1 cellular context compared by ENCODE assay signal in genomic region chr7:117014673-117015133, GRCh38.
TF ChIP-seq lines count a peak whose summit lies in the region.

No MANE protein-coding gene starts in this region.

TF ChIP-seq in K562, 482 proteins besides CTCF, POLR2A, EP300 and RAD21 (continued from another document and continues in another):
- TF ChIP-seq ZNF584 (CRISPR knock-in tag; IDR thresholded peaks at IDR 0.05; ENCODE audit: low read depth) (0 out of 2 replicates have a peak, but pooled peaks have one; percentile 1), BHLHE40 (IDR thresholded peaks at IDR 0.05; ENCODE audit: low read length) (peak; percentile 88), KLF16 (IDR thresholded peaks at IDR 0.05) (peak; percentile 59), ELK3 (CRISPR knock-in tag; IDR thresholded peaks at IDR 0.05) (no peak), TRIM28 (IDR thresholded peaks at IDR 0.05) (0 out of 2 replicates have a peak, but pooled peaks have one; percentile 13), HES1 (IDR thresholded peaks at IDR 0.05; ENCODE audit: low read depth) (peak; percentile 60; the same call in 1 of the 2 replicates), ARNT (IDR thresholded peaks at IDR 0.05) (peak; percentile 55 to 87; a peak in 3 of 4 replicates), KLF13 (tag; IDR thresholded peaks at IDR 0.05; ENCODE audit: borderline replicate concordance, low read depth) (peak; percentile 44; the same call in 1 of the 2 replicates), ZNF274 (IDR thresholded peaks at IDR 0.05; ENCODE audit: borderline replicate concordance, low read depth, low read length) (no peak), ZMIZ1 (IDR thresholded peaks at IDR 0.05; ENCODE audit: low read depth in 2 of 2, low read length in 2 of 2) (peak in 1 of 2 experiments; percentile 71; a peak in 2 of 4 replicates), SOX6 (IDR thresholded peaks at IDR 0.05) (peak; percentile 64; the same call in 1 of the 2 replicates), ZNF24 (IDR thresholded peaks at IDR 0.05) (0 out of 2 replicates have a peak, but pooled peaks have one; percentile 37), MIER1 (IDR thresholded peaks at IDR 0.05; ENCODE audit: low read depth) (0 out of 2 replicates have a peak, but pooled peaks have one; percentile 14), ZBTB49 (CRISPR knock-in tag; IDR thresholded peaks at IDR 0.05; ENCODE audit: borderline replicate concordance) (no peak), NONO (IDR thresholded peaks at IDR 0.05; ENCODE audit: low read depth in 2 of 2, low read length in 1 of 2) (peak in 1 of 2 experiments; percentile 46; a peak in 1 of 4 replicates), EP400 (IDR thresholded peaks at IDR 0.05) (peak; percentile 89), MAX (CRISPR knock-in tag; IDR thresholded peaks at IDR 0.05) (peak; percentile 48; the same call in 1 of the 2 replicates), SIN3A (IDR thresholded peaks at IDR 0.05; ENCODE audit: borderline replicate concordance in 2 of 2, control insufficient read depth in 1 of 2, low read depth in 2 of 2, low read length in 2 of 2) (peak; percentile 64 to 92; a peak in 3 of 4 replicates), TEAD4 (IDR thresholded peaks at IDR 0.05; ENCODE audit: low read length) (peak; percentile 84), TEAD4 (CRISPR knock-in tag; IDR thresholded peaks at IDR 0.05; ENCODE audit: borderline replicate concordance) (no peak), FOSL1 (tag; conservative IDR thresholded peaks at IDR 0.05) (0 out of 2 replicates have a peak, but pooled peaks have one; percentile 36), IRF9 (tag; IDR thresholded peaks at IDR 0.05) (no peak), SMARCA4 (IDR thresholded peaks at IDR 0.05) (peak; percentile 90), FOXK2 (conservative IDR thresholded peaks at IDR 0.05 in 1 of 2, IDR thresholded peaks at IDR 0.05 in 1 of 2; ENCODE audit: low read depth in 2 of 2) (peak; percentile 36 to 51), RUNX1 (IDR thresholded peaks at IDR 0.05; ENCODE audit: low read depth) (no peak), NFE2 (IDR thresholded peaks at IDR 0.05; ENCODE audit: low read depth) (peak; percentile 37; the same call in 1 of the 2 replicates), SMARCC2 (IDR thresholded peaks at IDR 0.05; ENCODE audit: low read depth) (peak; percentile 81; the same call in 1 of the 2 replicates), NCOA1 (IDR thresholded peaks at IDR 0.05; ENCODE audit: low read depth) (peak; percentile 55; the same call in 1 of the 2 replicates), DMBX1 (CRISPR knock-in tag; IDR thresholded peaks at IDR 0.05; ENCODE audit: borderline replicate concordance) (peak; percentile 57; the same call in 1 of the 2 replicates), HOXB6 (CRISPR knock-in tag; IDR thresholded peaks at IDR 0.05; ENCODE audit: borderline replicate concordance) (no peak), KAT7 (CRISPR knock-in tag; IDR thresholded peaks at IDR 0.05; ENCODE audit: borderline replicate concordance) (0 out of 2 replicates have a peak, but pooled peaks have one; percentile 29), MTA2 (IDR thresholded peaks at IDR 0.05; ENCODE audit: low read depth) (peak; percentile 69), NFIX (CRISPR knock-in tag; IDR thresholded peaks at IDR 0.05; ENCODE audit: low read depth) (no peak), ADNP (tag; IDR thresholded peaks at IDR 0.05) (0 out of 2 replicates have a peak, but pooled peaks have one; percentile 7), HDAC2 (IDR thresholded peaks at IDR 0.05) (0 out of 2 replicates have a peak, but pooled peaks have one; percentile 15), MYNN (IDR thresholded peaks at IDR 0.05) (peak; percentile 85; the same call in 1 of the 2 replicates), MYNN (CRISPR knock-in tag; IDR thresholded peaks at IDR 0.05) (no peak), TCF3 (CRISPR knock-in tag; IDR thresholded peaks at IDR 0.05) (peak; percentile 72), ATF1 (CRISPR knock-in tag; IDR thresholded peaks at IDR 0.05) (no peak), ATF1 (tag; IDR thresholded peaks at IDR 0.05) (peak; percentile 30; the same call in 1 of the 2 replicates), STAT5A (IDR thresholded peaks at IDR 0.05; ENCODE audit: borderline replicate concordance, low read length) (peak; percentile 71; the same call in 1 of the 2 replicates), HDAC6 (IDR thresholded peaks at IDR 0.05; ENCODE audit: low read depth, low read length) (no peak), ZBED1 (IDR thresholded peaks at IDR 0.05) (peak; percentile 57; the same call in 1 of the 2 replicates), PHB (CRISPR knock-in tag; IDR thresholded peaks at IDR 0.05) (no peak), POLR2AphosphoS5 (IDR thresholded peaks at IDR 0.05; ENCODE audit: control insufficient read depth, insufficient read depth, low read depth, low read length) (peak; percentile 91), SMARCE1 (IDR thresholded peaks at IDR 0.05) (peak; percentile 73; the same call in 1 of the 2 replicates), TBL1XR1 (IDR thresholded peaks at IDR 0.05; ENCODE audit: low read length in 2 of 2) (peak in 1 of 2 experiments; percentile 78; a peak in 2 of 4 replicates)
- TF ChIP-seq, protein P1, sequence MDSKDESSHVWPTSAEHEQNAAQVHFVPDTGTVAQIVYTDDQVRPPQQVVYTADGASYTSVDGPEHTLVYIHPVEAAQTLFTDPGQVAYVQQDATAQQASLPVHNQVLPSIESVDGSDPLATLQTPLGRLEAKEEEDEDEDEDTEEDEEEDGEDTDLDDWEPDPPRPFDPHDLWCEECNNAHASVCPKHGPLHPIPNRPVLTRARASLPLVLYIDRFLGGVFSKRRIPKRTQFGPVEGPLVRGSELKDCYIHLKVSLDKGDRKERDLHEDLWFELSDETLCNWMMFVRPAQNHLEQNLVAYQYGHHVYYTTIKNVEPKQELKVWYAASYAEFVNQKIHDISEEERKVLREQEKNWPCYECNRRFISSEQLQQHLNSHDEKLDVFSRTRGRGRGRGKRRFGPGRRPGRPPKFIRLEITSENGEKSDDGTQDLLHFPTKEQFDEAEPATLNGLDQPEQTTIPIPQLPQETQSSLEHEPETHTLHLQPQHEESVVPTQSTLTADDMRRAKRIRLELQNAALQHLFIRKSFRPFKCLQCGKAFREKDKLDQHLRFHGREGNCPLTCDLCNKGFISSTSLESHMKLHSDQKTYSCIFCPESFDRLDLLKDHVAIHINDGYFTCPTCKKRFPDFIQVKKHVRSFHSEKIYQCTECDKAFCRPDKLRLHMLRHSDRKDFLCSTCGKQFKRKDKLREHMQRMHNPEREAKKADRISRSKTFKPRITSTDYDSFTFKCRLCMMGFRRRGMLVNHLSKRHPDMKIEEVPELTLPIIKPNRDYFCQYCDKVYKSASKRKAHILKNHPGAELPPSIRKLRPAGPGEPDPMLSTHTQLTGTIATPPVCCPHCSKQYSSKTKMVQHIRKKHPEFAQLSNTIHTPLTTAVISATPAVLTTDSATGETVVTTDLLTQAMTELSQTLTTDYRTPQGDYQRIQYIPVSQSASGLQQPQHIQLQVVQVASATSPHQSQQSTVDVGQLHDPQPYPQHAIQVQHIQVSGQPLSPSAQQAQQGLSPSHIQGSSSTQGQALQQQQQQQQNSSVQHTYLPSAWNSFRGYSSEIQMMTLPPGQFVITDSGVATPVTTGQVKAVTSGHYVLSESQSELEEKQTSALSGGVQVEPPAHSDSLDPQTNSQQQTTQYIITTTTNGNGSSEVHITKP (IDR thresholded peaks at IDR 0.05; ENCODE audit: partially characterized antibody): peak; percentile 55
- TF ChIP-seq, protein P2, sequence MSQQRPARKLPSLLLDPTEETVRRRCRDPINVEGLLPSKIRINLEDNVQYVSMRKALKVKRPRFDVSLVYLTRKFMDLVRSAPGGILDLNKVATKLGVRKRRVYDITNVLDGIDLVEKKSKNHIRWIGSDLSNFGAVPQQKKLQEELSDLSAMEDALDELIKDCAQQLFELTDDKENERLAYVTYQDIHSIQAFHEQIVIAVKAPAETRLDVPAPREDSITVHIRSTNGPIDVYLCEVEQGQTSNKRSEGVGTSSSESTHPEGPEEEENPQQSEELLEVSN (IDR thresholded peaks at IDR 0.05; ENCODE audit: borderline replicate concordance in 1 of 2, extremely low read depth in 1 of 2, insufficient read depth in 1 of 2, insufficient read length in 1 of 2, low read depth in 1 of 2, low read length in 1 of 2, poor library complexity in 1 of 2, severe bottlenecking in 1 of 2): peak; percentile 14 to 64
- TF ChIP-seq, protein P3, sequence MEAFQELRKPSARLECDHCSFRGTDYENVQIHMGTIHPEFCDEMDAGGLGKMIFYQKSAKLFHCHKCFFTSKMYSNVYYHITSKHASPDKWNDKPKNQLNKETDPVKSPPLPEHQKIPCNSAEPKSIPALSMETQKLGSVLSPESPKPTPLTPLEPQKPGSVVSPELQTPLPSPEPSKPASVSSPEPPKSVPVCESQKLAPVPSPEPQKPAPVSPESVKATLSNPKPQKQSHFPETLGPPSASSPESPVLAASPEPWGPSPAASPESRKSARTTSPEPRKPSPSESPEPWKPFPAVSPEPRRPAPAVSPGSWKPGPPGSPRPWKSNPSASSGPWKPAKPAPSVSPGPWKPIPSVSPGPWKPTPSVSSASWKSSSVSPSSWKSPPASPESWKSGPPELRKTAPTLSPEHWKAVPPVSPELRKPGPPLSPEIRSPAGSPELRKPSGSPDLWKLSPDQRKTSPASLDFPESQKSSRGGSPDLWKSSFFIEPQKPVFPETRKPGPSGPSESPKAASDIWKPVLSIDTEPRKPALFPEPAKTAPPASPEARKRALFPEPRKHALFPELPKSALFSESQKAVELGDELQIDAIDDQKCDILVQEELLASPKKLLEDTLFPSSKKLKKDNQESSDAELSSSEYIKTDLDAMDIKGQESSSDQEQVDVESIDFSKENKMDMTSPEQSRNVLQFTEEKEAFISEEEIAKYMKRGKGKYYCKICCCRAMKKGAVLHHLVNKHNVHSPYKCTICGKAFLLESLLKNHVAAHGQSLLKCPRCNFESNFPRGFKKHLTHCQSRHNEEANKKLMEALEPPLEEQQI (IDR thresholded peaks at IDR 0.05): peak; percentile 81
